In genomic region chr12:46523863-46524770, GRCh38 we compare ENCODE assay signal across 1 cellular context.
TF ChIP-seq lines count a peak whose summit lies in the region.

No MANE protein-coding gene starts in this region.

TF ChIP-seq in K562, 482 proteins besides CTCF, POLR2A, EP300 and RAD21 (continued from another document and continues in another):
- TF ChIP-seq CHD7 (IDR thresholded peaks at IDR 0.05; ENCODE audit: low read depth, low read length) (no peak), SMAD1 (IDR thresholded peaks at IDR 0.05; ENCODE audit: low read depth, low read length, partially characterized antibody) (no peak), KLF10 (CRISPR knock-in tag; IDR thresholded peaks at IDR 0.05) (no peak), BHLHE40 (IDR thresholded peaks at IDR 0.05; ENCODE audit: low read length) (no peak; the same call in 1 of the 2 replicates), SNIP1 (IDR thresholded peaks at IDR 0.05; ENCODE audit: low read depth) (no peak), POLR2AphosphoS5 (IDR thresholded peaks at IDR 0.05; ENCODE audit: control insufficient read depth, insufficient read depth, low read depth, low read length) (no peak), SMARCA5 (IDR thresholded peaks at IDR 0.05) (no peak), CBX3 (IDR thresholded peaks at IDR 0.05; ENCODE audit: borderline replicate concordance in 1 of 2, low read length in 2 of 2) (no peak), HNRNPLL (IDR thresholded peaks at IDR 0.05; ENCODE audit: low read depth, low read length, poor library complexity, severe bottlenecking) (peak; percentile 88), ZNF41 (CRISPR knock-in tag; conservative IDR thresholded peaks at IDR 0.05) (no peak), ILK (tag; IDR thresholded peaks at IDR 0.05; ENCODE audit: borderline replicate concordance, low read depth) (no peak), TRIM24 (IDR thresholded peaks at IDR 0.05) (peak in 1 of 2 experiments; percentile 80; a peak in 2 of 4 replicates), TBL1XR1 (IDR thresholded peaks at IDR 0.05; ENCODE audit: low read length in 2 of 2) (0 out of 4 replicates have a peak, but pooled peaks of 1 of the 2 experiments have one; percentile 30), TEAD1 (CRISPR knock-in tag; IDR thresholded peaks at IDR 0.05) (no peak), SMARCC2 (IDR thresholded peaks at IDR 0.05; ENCODE audit: low read depth) (no peak), CBFA2T3 (IDR thresholded peaks at IDR 0.05) (peak; percentile 83), SLC30A9 (CRISPR knock-in tag; IDR thresholded peaks at IDR 0.05) (no peak), NFATC3 (IDR thresholded peaks at IDR 0.05) (no peak), CBFB (CRISPR knock-in tag; IDR thresholded peaks at IDR 0.05) (no peak), POLR3A (IDR thresholded peaks at IDR 0.05; ENCODE audit: borderline replicate concordance, extremely low read depth, insufficient read depth, insufficient read length) (no peak), ETS2 (tag; IDR thresholded peaks at IDR 0.05; ENCODE audit: borderline replicate concordance, poor library complexity, severe bottlenecking) (no peak), ZNF445 (CRISPR knock-in tag; IDR thresholded peaks at IDR 0.05; ENCODE audit: low read depth) (no peak), MBD2 (IDR thresholded peaks at IDR 0.05; ENCODE audit: borderline replicate concordance, low read depth) (peak; percentile 46; the same call in 1 of the 2 replicates), SOX6 (IDR thresholded peaks at IDR 0.05) (peak; percentile 63), SIN3B (IDR thresholded peaks at IDR 0.05; ENCODE audit: low read depth) (no peak), SMAD4 (CRISPR knock-in tag; conservative IDR thresholded peaks at IDR 0.05) (peak; percentile 51), PCBP2 (IDR thresholded peaks at IDR 0.05; ENCODE audit: low read depth, low read length, poor library complexity, severe bottlenecking) (no peak), ZEB2 (IDR thresholded peaks at IDR 0.05) (peak; percentile 91; the same call in 1 of the 2 replicates), SRF (CRISPR knock-in tag; IDR thresholded peaks at IDR 0.05) (no peak), ZNF699 (CRISPR knock-in tag; IDR thresholded peaks at IDR 0.05; ENCODE audit: insufficient replicate concordance) (no peak), ZNF239 (CRISPR knock-in tag; IDR thresholded peaks at IDR 0.05) (no peak), PCBP1 (IDR thresholded peaks at IDR 0.05; ENCODE audit: low read depth, low read length, poor library complexity, severe bottlenecking) (no peak), ARID3A (IDR thresholded peaks at IDR 0.05; ENCODE audit: borderline replicate concordance, low read depth, low read length) (no peak), ZKSCAN3 (CRISPR knock-in tag; IDR thresholded peaks at IDR 0.05) (no peak), RCOR1 (IDR thresholded peaks at IDR 0.05; ENCODE audit: borderline replicate concordance in 1 of 2, low read depth in 2 of 2, low read length in 2 of 2) (peak; percentile 5 to 87; a peak in 2 of 4 replicates), CREB3 (tag; conservative IDR thresholded peaks at IDR 0.05; ENCODE audit: low read depth) (no peak), ZNF143 (CRISPR knock-in tag; IDR thresholded peaks at IDR 0.05) (no peak), ILF3 (IDR thresholded peaks at IDR 0.05; ENCODE audit: borderline replicate concordance) (no peak), IRF9 (tag; IDR thresholded peaks at IDR 0.05) (no peak), ZNF398 (CRISPR knock-in tag; IDR thresholded peaks at IDR 0.05) (no peak), KDM5B (IDR thresholded peaks at IDR 0.05; ENCODE audit: insufficient replicate concordance, low read depth, low read length) (no peak), MAFF (IDR thresholded peaks at IDR 0.05; ENCODE audit: low read length) (no peak), LEF1 (IDR thresholded peaks at IDR 0.05) (0 out of 2 replicates have a peak, but pooled peaks have one; percentile 37), ZNF384 (IDR thresholded peaks at IDR 0.05; ENCODE audit: low read depth, low read length) (no peak)
- TF ChIP-seq, protein P1, sequence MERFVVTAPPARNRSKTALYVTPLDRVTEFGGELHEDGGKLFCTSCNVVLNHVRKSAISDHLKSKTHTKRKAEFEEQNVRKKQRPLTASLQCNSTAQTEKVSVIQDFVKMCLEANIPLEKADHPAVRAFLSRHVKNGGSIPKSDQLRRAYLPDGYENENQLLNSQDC (CRISPR knock-in tag; IDR thresholded peaks at IDR 0.05), result no peak
- TF ChIP-seq, protein P2, sequence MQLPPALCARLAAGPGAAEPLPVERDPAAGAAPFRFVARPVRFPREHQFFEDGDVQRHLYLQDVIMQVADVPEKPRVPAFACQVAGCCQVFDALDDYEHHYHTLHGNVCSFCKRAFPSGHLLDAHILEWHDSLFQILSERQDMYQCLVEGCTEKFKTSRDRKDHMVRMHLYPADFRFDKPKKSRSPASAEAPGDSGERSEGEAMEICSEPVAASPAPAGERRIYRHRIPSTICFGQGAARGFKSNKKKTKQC (CRISPR knock-in tag; IDR thresholded peaks at IDR 0.05), result no peak
- TF ChIP-seq, protein P3, sequence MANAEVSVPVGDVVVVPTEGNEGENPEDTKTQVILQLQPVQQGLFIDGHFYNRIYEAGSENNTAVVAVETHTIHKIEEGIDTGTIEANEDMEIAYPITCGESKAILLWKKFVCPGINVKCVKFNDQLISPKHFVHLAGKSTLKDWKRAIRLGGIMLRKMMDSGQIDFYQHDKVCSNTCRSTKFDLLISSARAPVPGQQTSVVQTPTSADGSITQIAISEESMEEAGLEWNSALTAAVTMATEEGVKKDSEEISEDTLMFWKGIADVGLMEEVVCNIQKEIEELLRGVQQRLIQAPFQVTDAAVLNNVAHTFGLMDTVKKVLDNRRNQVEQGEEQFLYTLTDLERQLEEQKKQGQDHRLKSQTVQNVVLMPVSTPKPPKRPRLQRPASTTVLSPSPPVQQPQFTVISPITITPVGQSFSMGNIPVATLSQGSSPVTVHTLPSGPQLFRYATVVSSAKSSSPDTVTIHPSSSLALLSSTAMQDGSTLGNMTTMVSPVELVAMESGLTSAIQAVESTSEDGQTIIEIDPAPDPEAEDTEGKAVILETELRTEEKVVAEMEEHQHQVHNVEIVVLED (CRISPR knock-in tag; IDR thresholded peaks at IDR 0.05), result no peak
- TF ChIP-seq, protein P4, sequence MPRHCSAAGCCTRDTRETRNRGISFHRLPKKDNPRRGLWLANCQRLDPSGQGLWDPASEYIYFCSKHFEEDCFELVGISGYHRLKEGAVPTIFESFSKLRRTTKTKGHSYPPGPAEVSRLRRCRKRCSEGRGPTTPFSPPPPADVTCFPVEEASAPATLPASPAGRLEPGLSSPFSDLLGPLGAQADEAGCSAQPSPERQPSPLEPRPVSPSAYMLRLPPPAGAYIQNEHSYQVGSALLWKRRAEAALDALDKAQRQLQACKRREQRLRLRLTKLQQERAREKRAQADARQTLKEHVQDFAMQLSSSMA (CRISPR knock-in tag; IDR thresholded peaks at IDR 0.05), result no peak
